ENCODE assay signal across 8 cellular contexts in genomic region chr1:37479255-37480124, GRCh38. TPM values are rescaled to one million over a fixed set of nuclear protein-coding genes. Genes with fewer than 3 reads are reported as not detected.
A peak's percentile ranks its signal among the peaks of the same experiment; 100 is the strongest.
DNase-seq lines count a peak whose midpoint lies in the region; TF ChIP-seq lines count a peak whose summit lies in the region.

No MANE protein-coding gene starts in this region.

- intact Hi-C loops in testis (cut with DNase I; ENCODE audit: low total_unique reads), result no loop called here

- 9 to 10% methylated on average over 22 of the region's 22 CpGs for WGBS in esophagus, 2 donors
- 37 to 40% methylated on average over 5 to 16 of the region's 22 CpGs for WGBS in testis, 2 donors

- TF ChIP-seq CTCF in neutrophil (IDR thresholded peaks at IDR 0.05) (no peak), testis (IDR thresholded peaks at IDR 0.05) (no peak)

- no peaks in the 10 kb centered on the region for H3K27me3 ChIP-seq in esophagus (ENCODE audit: control insufficient read depth in 1 of 2, insufficient read depth in 2 of 2, low read length in 2 of 2)
- no peaks in the 10 kb centered on the region for H3K27me3 ChIP-seq in neutrophil
- H3K27me3 ChIP-seq in testis, result no peaks in the 10 kb centered on the region

- H3K4me3 ChIP-seq in esophagus (ENCODE audit: low read depth in 1 of 2, low read length in 2 of 2) (peak overlapping the region; percentile 33 to 70), neutrophil (ENCODE audit: low read depth in 1 of 2, low read length in 1 of 2) (peak overlapping the region; percentile 89 to 99), testis (peak overlapping the region in 1 of 2 donors; percentile 17)

- H3K27ac ChIP-seq in esophagus (ENCODE audit: low read depth in 2 of 2, low read length in 1 of 2) (peak overlapping the region; percentile 92 to 98), neutrophil (peak overlapping the region; percentile 94), testis (peak overlapping the region; percentile 59 to 87)

- H3K9me3 ChIP-seq in esophagus (ENCODE audit: control insufficient read depth in 2 of 2, insufficient read depth in 1 of 2, low read depth in 1 of 2, low read length in 1 of 2) (no peaks in the 10 kb centered on the region), neutrophil (no peaks in the 10 kb centered on the region), testis (no peaks in the 10 kb centered on the region)

- H3K4me1 ChIP-seq in esophagus (ENCODE audit: control insufficient read depth in 2 of 2, insufficient read depth in 2 of 2, low read length in 1 of 2), result peaks cover 18 to 40% of the 10 kb centered on the region in 2 donors
- peaks cover 66 to 67% of the 10 kb centered on the region in 2 experiments for H3K4me1 ChIP-seq in neutrophil (ENCODE audit: control insufficient read depth in 1 of 2, insufficient read depth in 1 of 2, low read depth in 1 of 2, low read length in 1 of 2)
- H3K4me1 ChIP-seq in testis, result peaks cover 57% of the 10 kb centered on the region

- TF ChIP-seq POLR2A in testis (IDR thresholded peaks at IDR 0.05), result no peak

- DNase-seq in DMS153 treated with DMSO at 0.1 percent for 48 hours (lab: John Stamatoyannopoulos, UW; ENCODE audit: unreplicated experiment) (peak; percentile 47), HCEC 1CT (peak; percentile 88), NK-92 (lab: John Stamatoyannopoulos, UW; ENCODE audit: unreplicated experiment) (peak; percentile 17), testis (peak; percentile 83), NCI-H1694 treated with DMSO at 0.1 percent for 48 hours (lab: John Stamatoyannopoulos, UW) (no peak)
- DNase-seq in activated CD8-positive, alpha-beta memory T cell treated with anti-CD3 and anti-CD28 coated beads, Interleukin-2, amount 50 U/mL, for 4 hours, result peak; percentile 94

- H3K36me3 ChIP-seq in esophagus (ENCODE audit: control insufficient read depth in 2 of 2, insufficient read depth in 2 of 2, low read length in 1 of 2) (peaks cover 24 to 59% of the 10 kb centered on the region in 2 donors), neutrophil (peaks cover 82% of the 10 kb centered on the region), testis (ENCODE audit: low read depth, missing control alignments) (no peaks in the 10 kb centered on the region)

RNA-seq across cellular contexts. Expression of gene ZC3H12A, which starts 5.1 kb away (rescaled TPM):
- polyA plus RNA-seq in esophagus, result 10 to 100 TPM; 17.6 to 25.3 TPM
- 1 to 10 TPM; 8.2 to 9.0 TPM for total RNA-seq in testis
- 6.3 TPM for polyA plus RNA-seq in testis (ENCODE audit: insufficient read depth, low read depth, low replicate concordance)

RNA-seq across cellular contexts. Expression of gene MEAF6, which starts 35.1 kb away (rescaled TPM):
- 10 to 100 TPM; 28.8 to 33.9 TPM for polyA plus RNA-seq in esophagus
- 100 to 1,000 TPM; 134 to 140 TPM for total RNA-seq in testis
- polyA plus RNA-seq in testis (ENCODE audit: insufficient read depth, low read depth, low replicate concordance), result 132 TPM
